ENCODE assay signal across 11 cellular contexts in genomic region chr6:17083397-17083796, GRCh38. TPM values are rescaled to one million over a fixed set of nuclear protein-coding genes. Genes with fewer than 3 reads are reported as not detected.
"Had no signal": no experiment of that assay in that cellular context is flagged by ENCODE, and none has a peak within 500 bp of the region (broad histone marks: within the 10 kb centered on the region; RNA-seq: fewer than 3 reads in every experiment).

No MANE protein-coding gene starts in this region.

- H3K4me2 ChIP-seq: GM23338, KMS-11 had no signal

- FAIRE-seq: HTR-8/SVneo had no signal

- H3K9ac ChIP-seq: KMS-11 had no signal

- H2AFZ ChIP-seq: GM23338 had no signal

- H3K4me3 ChIP-seq: GM23338, HAP-1 had no signal

- H3K9me3 ChIP-seq: HAP-1 had no signal

- H3K36me3 ChIP-seq: HAP-1 had no signal

- H3K27ac ChIP-seq: KMS-11 had no signal

- ATAC-seq: GM23338, HCT116 had no signal

- DNase-seq: H7, HFFc6, Karpas-422, KBM-7 had no signal

RNA-seq across cellular contexts. Expression of gene STMND1, which starts 18.5 kb away (rescaled TPM):
- total RNA-seq: H4, H7, HT-29 had no signal
- polyA plus RNA-seq: GM23338 had no signal
